Comparison of ENCODE assay signal across 1 cellular context in the genomic region with DNA sequence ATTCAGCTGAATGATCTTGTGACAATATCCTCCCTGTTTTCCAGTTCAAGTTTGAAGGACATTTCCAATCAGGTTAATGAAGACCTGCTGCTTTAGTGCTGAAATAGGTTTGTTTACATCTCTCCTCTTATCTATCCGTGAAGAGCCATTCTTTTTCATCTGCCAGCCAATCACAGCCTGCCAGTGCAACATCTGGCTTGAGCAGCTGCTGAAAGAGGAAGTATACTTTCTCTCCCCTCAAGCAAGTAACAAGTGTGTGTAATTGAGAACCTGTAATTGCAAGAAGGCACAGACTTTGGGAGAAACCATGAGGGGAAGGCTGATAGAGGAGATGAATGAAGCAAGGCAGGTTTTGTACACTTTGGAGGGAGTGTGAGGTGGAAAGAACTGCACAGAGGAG.
TF ChIP-seq lines count a peak whose summit lies in the region.

No MANE protein-coding gene starts in this region.

TF ChIP-seq in GM23338, 12 proteins besides CTCF, POLR2A, EP300 and RAD21 (continued from another document):
- TF ChIP-seq STAT1 (IDR thresholded peaks at IDR 0.05; ENCODE audit: unreplicated experiment) (no peak), CREB1 (CRISPR knock-in tag; IDR thresholded peaks at IDR 0.05; ENCODE audit: low read depth) (no peak)
